34 cellular contexts compared by ENCODE assay signal in the genomic region with DNA sequence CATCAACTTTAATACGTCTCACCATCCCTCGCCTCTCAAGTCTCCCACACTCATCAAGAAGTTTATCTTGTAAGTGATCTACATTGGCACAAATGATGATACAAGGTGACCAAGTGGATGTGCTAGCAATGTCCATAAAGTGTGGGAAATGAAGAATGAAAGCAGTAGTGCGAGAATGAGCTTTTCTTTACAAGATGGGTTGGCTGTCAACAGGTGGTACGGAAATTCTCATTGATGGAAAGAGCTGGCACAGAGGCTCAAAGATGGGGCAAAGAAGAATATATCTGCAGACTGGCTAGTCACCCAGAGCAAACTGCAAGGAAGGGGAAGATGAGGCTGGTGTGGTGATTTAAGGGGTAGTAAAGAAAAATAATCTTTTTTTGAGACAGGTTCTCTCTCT.
"Had no signal": no experiment of that assay in that cellular context is flagged by ENCODE, and none has a peak within 500 bp of the region (broad histone marks: within the 10 kb centered on the region; RNA-seq: fewer than 3 reads in every experiment).

No MANE protein-coding gene starts in this region.

- H3K36me3 ChIP-seq: adrenal gland, ascending aorta, brain microvascular endothelial cell, breast epithelium, cardiac muscle cell had no signal

- FAIRE-seq: astrocyte, bronchial epithelial cell had no signal

- H3K27ac ChIP-seq: adrenal gland, ascending aorta, body of pancreas, brain microvascular endothelial cell, breast epithelium, cardiac muscle cell had no signal

- H3K4me3 ChIP-seq: adrenal gland, ascending aorta, body of pancreas, breast epithelium, cardiac muscle cell had no signal

- DNase-seq: activated effector memory CD4-positive, alpha-beta T cell treated with anti-CD3 and anti-CD28 coated beads, Interleukin-2, amount 50 U/mL, for 16 hours; activated effector memory CD4-positive, alpha-beta T cell treated with Interleukin-2 at 50 U/mL for 16 hours; activated gamma-delta T cell; activated gamma-delta T cell treated with Interleukin-2 at 50 U/mL for 16 hours; activated naive CD4-positive, alpha-beta T cell; activated naive CD4-positive, alpha-beta T cell treated with anti-CD3 and anti-CD28 coated beads for 36 hours; activated naive CD4-positive, alpha-beta T cell treated with anti-CD3 and anti-CD28 coated beads, Interleukin-2, amount 10 ng/mL, durations not matched to agents 7 days and 5 days; activated naive CD4-positive, alpha-beta T cell treated with anti-CD3 and anti-CD28 coated beads, Interleukin-2, amount 50 U/mL, for 16 hours; activated naive CD4-positive, alpha-beta T cell treated with Interleukin-2 at 50 U/mL for 16 hours; activated naive CD8-positive, alpha-beta T cell treated with anti-CD3 and anti-CD28 coated beads for 36 hours; activated naive CD8-positive, alpha-beta T cell treated with anti-CD3 and anti-CD28 coated beads, Interleukin-2, amount 10 ng/mL, durations not matched to agents 7 days and 5 days; activated naive CD8-positive, alpha-beta T cell treated with anti-CD3 and anti-CD28 coated beads, Interleukin-2, amount 50 U/mL, for 24 hours; activated T-cell treated with anti-CD3 and anti-CD28 coated beads, Interleukin-2, amount 50 U/mL, for 1 hour; activated T-cell treated with anti-CD3 and anti-CD28 coated beads, Interleukin-2, amount 50 U/mL, for 24 hours; activated T-cell treated with anti-CD3 and anti-CD28 coated beads, Interleukin-2, amount 50 U/mL, for 4 hours; activated T-cell treated with anti-CD3 and anti-CD28 coated beads, Interleukin-2, amount 50 U/mL, for 48 hours; activated T-cell treated with anti-CD3 and anti-CD28 coated beads, Interleukin-2, amount 50 U/mL, for 72 hours; adrenal gland; amniotic stem cell; amygdala; anterior cingulate cortex; aorta; body of pancreas; brain microvascular endothelial cell; caudate nucleus; central memory CD4-positive, alpha-beta T cell; cerebellar nuclear complex had no signal

- ATAC-seq: activated naive CD4-positive, alpha-beta T cell treated with anti-CD3 and anti-CD28 coated beads, Interleukin-2, amount 50 U/mL, for 72 hours; activated naive CD8-positive, alpha-beta T cell treated with anti-CD3 and anti-CD28 coated beads, Interleukin-2, amount 50 U/mL, for 24 hours; activated T-cell treated with anti-CD3 and anti-CD28 coated beads, Interleukin-2, amount 50 U/mL, for 4 hours; activated T-cell treated with anti-CD3 and anti-CD28 coated beads, Interleukin-2, amount 50 U/mL, for 72 hours; activated T-helper 17 cell treated with anti-CD3 and anti-CD28 coated beads, Interleukin-2, amount 50 U/mL, for 72 hours; body of pancreas had no signal

- H3K9me3 ChIP-seq: ascending aorta, body of pancreas, breast epithelium had no signal

- H3K27me3 ChIP-seq: adrenal gland, ascending aorta, body of pancreas, brain microvascular endothelial cell, breast epithelium, cardiac muscle cell had no signal

- H3K4me1 ChIP-seq: adrenal gland, ascending aorta, body of pancreas, breast epithelium had no signal
